15 cellular contexts compared by ENCODE assay signal in genomic region chr15:27087651-27088583, GRCh38.
DNase-seq lines count a peak whose midpoint lies in the region; ATAC-seq, FAIRE-seq and TF ChIP-seq lines count a peak whose summit lies in the region.
"Had no signal": no experiment of that assay in that cellular context is flagged by ENCODE, and none has a peak within 500 bp of the region (broad histone marks: within the 10 kb centered on the region; RNA-seq: fewer than 3 reads in every experiment).

No MANE protein-coding gene starts in this region.

- H2BK5ac ChIP-seq in H1 (ENCODE audit: low read depth, low read length): peak overlapping the region; percentile 73

- no peak overlapping the region for H4K8ac ChIP-seq in H1 (ENCODE audit: extremely low read depth, insufficient read depth, low read length)

- peak overlapping the region; percentile 67 for H4K91ac ChIP-seq in H1 (replicated peaks; ENCODE audit: insufficient read length, low read length)

- peak overlapping the region; percentile 96; the same call in 1 of the 2 replicates for H2BK12ac ChIP-seq in H1 (ENCODE audit: low read depth, low read length)

- H3K4me2 ChIP-seq in HepG2 (ENCODE audit: low read depth, low read length) (no peak overlapping the region), H1 (ENCODE audit: insufficient read depth in 1 of 2, low read depth in 2 of 2, low read length in 2 of 2) (no peak overlapping the region)
- H3K4me2 ChIP-seq: BLaER1 had no signal

- in situ Hi-C loops in HepG2 (cut with HindIII; ENCODE audit: extremely low pct_ligation_motif_present, low pct_unique_long_range_greater_than_20kb): no loop called here

- POLR2A ChIA-PET in HepG2 (lab: Yijun Ruan, JAX): no interaction called here
- POLR2A ChIA-PET in H1 (lab: Charles Lee; ENCODE audit: partially characterized antibody): no interaction called here

- H4K5ac ChIP-seq in H1 (ENCODE audit: insufficient read length, low read depth, low read length): no peak overlapping the region

- H3K14ac ChIP-seq in H1 (ENCODE audit: insufficient read length): no peak overlapping the region

- CTCF ChIA-PET in HepG2 (lab: Yijun Ruan, JAX; ENCODE audit: low intra/inter-chr PET ratio, low total read pairs): no interaction called here
- CTCF ChIA-PET in H1 (lab: Charles Lee; ENCODE audit: partially characterized antibody): no interaction called here

- no peak overlapping the region for H2BK120ac ChIP-seq in H1 (replicated peaks; ENCODE audit: low read depth, low read length)

- H2BK15ac ChIP-seq in H1 (ENCODE audit: low read length): peak overlapping the region; percentile 96; the same call in 1 of the 2 replicates

- peak overlapping the region; percentile 95 for H2AK5ac ChIP-seq in H1 (ENCODE audit: low read depth, low read length)

- DNase-seq in HepG2 (ENCODE audit: low spot score) (no peak), right lobe of liver (no peak), H1 (ENCODE audit: low read depth in 1 of 2, low spot score in 2 of 2) (no peak), testis (no peak), OCI-M1 (lab: John Stamatoyannopoulos, UW) (no peak), NCI-H2196 treated with DMSO at 0.1 percent for 48 hours (lab: John Stamatoyannopoulos, UW; ENCODE audit: unreplicated experiment) (no peak), COR-L47 (lab: John Stamatoyannopoulos, UW) (no peak)
- DNase-seq: 8988T, AML-193, Calu3, DMS 273 treated with DMSO at 0.1 percent for 48 hours, GM23248, KG1 had no signal

- ATAC-seq in HepG2 (no peak), right lobe of liver (no peak)

- H3K9me3 ChIP-seq in HepG2 (ENCODE audit: low read length) (peaks cover 10% of the 10 kb centered on the region; the same call in 1 of the 2 replicates), right lobe of liver (no peaks in the 10 kb centered on the region), H1 (ENCODE audit: insufficient read depth in 2 of 2, low read depth in 1 of 2, low read length in 1 of 2) (peaks cover 3 to 6% of the 10 kb centered on the region in 2 experiments; a peak in 2 of 4 replicates), testis (no peaks in the 10 kb centered on the region)
- H3K9me3 ChIP-seq: HAP-1 had no signal

- H3K79me1 ChIP-seq in H1 (ENCODE audit: low read depth, low read length): no peaks in the 10 kb centered on the region

- H3K79me2 ChIP-seq in HepG2 (ENCODE audit: insufficient read depth, low read length) (no peaks in the 10 kb centered on the region), H1 (ENCODE audit: control insufficient read depth in 1 of 2, insufficient read depth in 2 of 2, low read length in 2 of 2) (no peaks in the 10 kb centered on the region)

- no peak overlapping the region for H3K4me3 ChIP-seq in HepG2 (replicated peaks in 1 of 3; ENCODE audit: insufficient read depth in 1 of 3, low read depth in 2 of 3, low read length in 3 of 3)
- H3K4me3 ChIP-seq in right lobe of liver: no peak overlapping the region
- H3K4me3 ChIP-seq in H1 (ENCODE audit: extremely low read depth in 1 of 4, insufficient read depth in 2 of 4, low read depth in 3 of 4, low read length in 4 of 4): no peak overlapping the region
- peak overlapping the region; percentile 31 to 44 for H3K4me3 ChIP-seq in testis
- H3K4me3 ChIP-seq: BLaER1, GM23248, HAP-1 had no signal

- H3K56ac ChIP-seq in H1 (replicated peaks; ENCODE audit: insufficient read length, low read depth, low read length): peak overlapping the region; percentile 78

- TF ChIP-seq EP300 in HepG2 (IDR thresholded peaks at IDR 0.05; ENCODE audit: low read depth in 2 of 2, low read length in 2 of 2) (no peak), HepG2 (CRISPR knock-in tag; IDR thresholded peaks at IDR 0.05; ENCODE audit: borderline replicate concordance) (no peak), H1 (IDR thresholded peaks at IDR 0.05; ENCODE audit: borderline replicate concordance in 1 of 2, low read depth in 2 of 2, low read length in 2 of 2) (no peak)

- no peaks in the 10 kb centered on the region; a peak in 1 of 5 replicates for H3K27me3 ChIP-seq in HepG2 (ENCODE audit: control insufficient read depth in 1 of 2, insufficient read depth in 2 of 2, low read length in 2 of 2)
- no peaks in the 10 kb centered on the region for H3K27me3 ChIP-seq in right lobe of liver
- H3K27me3 ChIP-seq in H1 (replicated peaks in 1 of 4; ENCODE audit: control insufficient read depth in 3 of 4, extremely low read depth in 1 of 4, insufficient read depth in 3 of 4, low read length in 3 of 4): no peaks in the 10 kb centered on the region; a peak in 1 of 7 replicates
- H3K27me3 ChIP-seq in testis: no peaks in the 10 kb centered on the region
- H3K27me3 ChIP-seq: BLaER1 had no signal

- H3K9ac ChIP-seq in HepG2 (ENCODE audit: insufficient read depth, low read depth, low read length): no peak overlapping the region
- H3K9ac ChIP-seq in H1 (replicated peaks in 1 of 4; ENCODE audit: extremely low read depth in 1 of 4, low read depth in 3 of 4, low read length in 3 of 4): no peak overlapping the region
- H3K9ac ChIP-seq: BLaER1, GM23248 had no signal

- H3K4me1 ChIP-seq in HepG2 (ENCODE audit: insufficient read depth, low read length) (no peaks in the 10 kb centered on the region), right lobe of liver (no peaks in the 10 kb centered on the region), H1 (replicated peaks in 1 of 4; ENCODE audit: control insufficient read depth in 3 of 4, insufficient read depth in 4 of 4, low read length in 3 of 4) (peaks cover 0 to 6% (median 4%) of the 10 kb centered on the region in 4 experiments; a peak in 4 of 7 replicates), testis (no peaks in the 10 kb centered on the region)
- H3K4me1 ChIP-seq: HAP-1 had no signal

- intact Hi-C loops in HepG2 (cut with micrococcal nuclease; ENCODE audit: unreplicated experiment) (no loop called here), right lobe of liver (cut with DNase I) (no loop called here), testis (cut with DNase I; ENCODE audit: low total_unique reads) (no loop called here)

- TF ChIP-seq RAD21 in HepG2 (CRISPR knock-in tag; IDR thresholded peaks at IDR 0.05) (no peak), H1 (IDR thresholded peaks at IDR 0.05 in 1 of 2, conservative IDR thresholded peaks at IDR 0.05 in 1 of 2; ENCODE audit: low read depth in 2 of 2, low read length in 2 of 2) (no peak)

- peak overlapping the region; percentile 75; the same call in 1 of the 2 replicates for H2BK20ac ChIP-seq in H1 (ENCODE audit: low read length)

- no peak for TF ChIP-seq CTCF in HepG2 (CRISPR knock-in tag; IDR thresholded peaks at IDR 0.05)
- no peak for TF ChIP-seq CTCF in right lobe of liver (IDR thresholded peaks at IDR 0.05)
- no peak for TF ChIP-seq CTCF in H1 (IDR thresholded peaks at IDR 0.05; ENCODE audit: control extremely low read depth in 1 of 3, insufficient read depth in 1 of 3, low read depth in 1 of 3, low read length in 3 of 3)
- TF ChIP-seq CTCF in testis (IDR thresholded peaks at IDR 0.05): no peak

- BruUV-seq in HepG2 (replicated peaks; lab: Mats Ljungman, UMichigan): no TSS peak

- H3K23ac ChIP-seq in H1 (ENCODE audit: insufficient read length): no peak overlapping the region

- peak overlapping the region; percentile 48; the same call in 1 of the 2 replicates for H3K18ac ChIP-seq in H1 (ENCODE audit: extremely low read depth, low read length)

- no peaks in the 10 kb centered on the region for H3K36me3 ChIP-seq in HepG2 (replicated peaks in 1 of 2; ENCODE audit: control insufficient read depth in 1 of 2, insufficient read depth in 2 of 2, low read length in 2 of 2)
- no peaks in the 10 kb centered on the region for H3K36me3 ChIP-seq in right lobe of liver
- no peaks in the 10 kb centered on the region for H3K36me3 ChIP-seq in H1 (ENCODE audit: control insufficient read depth in 2 of 4, insufficient read depth in 4 of 4, low read length in 3 of 4)
- no peaks in the 10 kb centered on the region for H3K36me3 ChIP-seq in testis (ENCODE audit: low read depth, missing control alignments)
- H3K36me3 ChIP-seq: BLaER1, HAP-1 had no signal

- WGBS in HepG2 (ENCODE audit: low lambda C conversion rate): 65% methylated on average over 12 of the region's 27 CpGs
- WGBS in right lobe of liver (ENCODE audit: insufficient coverage, low coverage, low lambda C conversion rate, missing lambda C conversion rate): 90% methylated on average over 18 of the region's 27 CpGs
- WGBS in H1 (ENCODE audit: extremely low coverage in 1 of 2, insufficient coverage in 1 of 2, insufficient read length in 1 of 2, insufficient replicate concordance in 2 of 2, low coverage in 1 of 2, low lambda C conversion rate in 2 of 2, missing lambda C conversion rate in 1 of 2), 2 experiments: 92% methylated on average over 26 of the region's 27 CpGs; no CpG with 5 or more reads in 1 of the 2 experiments
- 60 to 91% methylated on average over 27 of the region's 27 CpGs for WGBS in testis, 2 donors

- H2AFZ ChIP-seq in HepG2 (ENCODE audit: low read length): no peak overlapping the region
- H2AFZ ChIP-seq in H1 (ENCODE audit: low read length): no peak overlapping the region
- H2AFZ ChIP-seq: GM23248 had no signal

- no peak overlapping the region for H3K27ac ChIP-seq in HepG2 (ENCODE audit: extremely low read length, insufficient read depth, low read length)
- no peak overlapping the region for H3K27ac ChIP-seq in right lobe of liver
- no peak overlapping the region for H3K27ac ChIP-seq in H1 (ENCODE audit: low read depth, low read length)
- H3K27ac ChIP-seq in testis: no peak overlapping the region
- H3K27ac ChIP-seq: BLaER1, GM23248 had no signal

- TF ChIP-seq POLR2A in HepG2 (IDR thresholded peaks at IDR 0.05; ENCODE audit: insufficient read depth in 1 of 2, low read depth in 2 of 2, low read length in 2 of 2): no peak
- no peak for TF ChIP-seq POLR2A in right lobe of liver (IDR thresholded peaks at IDR 0.05)
- no peak for TF ChIP-seq POLR2A in H1 (IDR thresholded peaks at IDR 0.05; ENCODE audit: control extremely low read depth in 1 of 2, low read depth in 2 of 2, low read length in 2 of 2)
- no peak for TF ChIP-seq POLR2A in testis (IDR thresholded peaks at IDR 0.05)

- no peaks in the 10 kb centered on the region for H4K20me1 ChIP-seq in HepG2 (ENCODE audit: insufficient read depth, low read length)
- peaks cover 0 to 5% of the 10 kb centered on the region in 2 experiments for H4K20me1 ChIP-seq in H1 (replicated peaks in 1 of 2; ENCODE audit: control insufficient read depth in 1 of 2, insufficient read depth in 2 of 2, low read length in 2 of 2)
- H4K20me1 ChIP-seq: BLaER1 had no signal

- peaks cover 6% of the 10 kb centered on the region for H3K23me2 ChIP-seq in H1 (ENCODE audit: low read depth, low read length)

- FAIRE-seq in HepG2 (lab: Jason Lieb, UNC) (no peak), H1 (lab: Jason Lieb, UNC) (no peak)

- no peak overlapping the region for H3K4ac ChIP-seq in H1 (replicated peaks; ENCODE audit: insufficient read length, low read depth, low read length)

TF ChIP-seq in HepG2, 621 proteins besides CTCF, POLR2A, EP300 and RAD21 (continues in another document):
- TF ChIP-seq FOXP1 (IDR thresholded peaks at IDR 0.05) (peak; percentile 14; the same call in 1 of the 2 replicates), FOXP1 (CRISPR knock-in tag; IDR thresholded peaks at IDR 0.05) (no peak)

TF ChIP-seq in H1, 55 proteins besides CTCF, POLR2A, EP300 and RAD21 (continues in another document):
- no peak for TF ChIP-seq BACH1 (IDR thresholded peaks at IDR 0.05; ENCODE audit: low read length)

Comparison
In these comparisons a context has a peak if more than half of its experiments do, and no peak if none do; other contexts are left out.
1. H3K4me3 ChIP-seq: peak in testis (2 of 2); none in HepG2 (0 of 3), right lobe of liver (0 of 3) and H1 (0 of 4).